ENCODE assay signal across 24 cellular contexts in the genomic region with DNA sequence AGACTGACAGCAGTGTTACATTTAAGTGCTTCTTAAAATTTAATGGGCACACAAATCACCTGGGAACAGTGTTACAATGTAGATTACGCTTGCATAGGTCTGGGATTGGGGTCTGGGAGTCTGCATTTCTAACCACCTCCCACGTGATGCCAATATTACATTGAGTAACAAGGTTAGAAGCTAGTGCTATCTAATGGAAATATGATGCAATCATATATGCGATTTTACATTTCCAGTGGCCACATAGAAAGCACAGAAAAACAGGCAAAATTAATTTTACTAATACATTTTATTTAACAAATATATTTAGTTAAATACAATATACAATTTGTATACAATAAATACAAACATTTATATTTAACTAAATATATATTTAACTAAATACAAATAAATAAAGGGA. TPM values are rescaled to one million over a fixed set of nuclear protein-coding genes. Genes with fewer than 3 reads are reported as not detected.
"Had no signal": no experiment of that assay in that cellular context is flagged by ENCODE, and none has a peak within 500 bp of the region (broad histone marks: within the 10 kb centered on the region; RNA-seq: fewer than 3 reads in every experiment).

No MANE protein-coding gene starts in this region.

- H3K79me2 ChIP-seq: hepatocyte had no signal

- H3K4me3 ChIP-seq: hepatocyte, left ventricle myocardium inferior, lung, ovary, right atrium auricular region, skin epidermis, suprapubic skin, thoracic aorta, tibial artery, upper lobe of right lung had no signal

- DNase-seq: islet precursor cell; left ventricle myocardium inferior; mesendoderm; naive thymus-derived CD4-positive, alpha-beta T cell; ovary; stimulated activated CD4-positive, alpha-beta T cell treated with anti-CD3 and anti-CD28 coated beads, Interleukin-12 subunit alpha, Interleukin-12 subunit beta, amount 100 ng/mL, for 4 hours; stimulated activated CD4-positive, alpha-beta T cell treated with anti-CD3 and anti-CD28 coated beads, Interleukin-15, amount 100 ng/mL, for 24 hours; stimulated activated CD4-positive, alpha-beta T cell treated with anti-CD3 and anti-CD28 coated beads, Interleukin-2, amount 100 ng/mL, for 24 hours; stimulated activated CD4-positive, alpha-beta T cell treated with anti-CD3 and anti-CD28 coated beads, Interleukin-4, amount 100 ng/mL, for 1 hour; stimulated activated naive B cell treated with anti-CD40 and anti-IgM and Interleukin-4, amounts not matched to agents 10 μg/mL and 1 μg/mL and 100 μg/mL, for 72 hours; stimulated activated naive CD8-positive, alpha-beta T cell treated with anti-CD3 and anti-CD28 coated beads, Interleukin-15, Interleukin-2, amounts not matched to agents 100 U/mL and 50 U/mL, for 24 hours; tibial artery; trophoblast cell; upper lobe of right lung had no signal

- H3K27ac ChIP-seq: hepatocyte, left ventricle myocardium inferior, ovary, right atrium auricular region, skin epidermis, suprapubic skin, thoracic aorta, tibial artery, upper lobe of right lung had no signal

- H3K4me2 ChIP-seq: hepatocyte had no signal

- H2AFZ ChIP-seq: hepatocyte had no signal

- FAIRE-seq: urothelium cell line had no signal

- H3K36me3 ChIP-seq: ovary, right atrium auricular region, suprapubic skin, thoracic aorta, tibial artery, upper lobe of right lung had no signal

- H3K4me1 ChIP-seq: left ventricle myocardium inferior, right atrium auricular region, suprapubic skin, tibial artery, upper lobe of right lung had no signal

- H3K27me3 ChIP-seq: hepatocyte, ovary, right atrium auricular region, suprapubic skin, tibial artery, upper lobe of right lung had no signal

- H3K9me3 ChIP-seq: left ventricle myocardium inferior, ovary, right atrium auricular region, suprapubic skin, thoracic aorta, tibial artery, upper lobe of right lung had no signal

- ATAC-seq: naive thymus-derived CD4-positive, alpha-beta T cell; natural killer cell treated with Interleukin-12 subunit alpha and Interleukin-12 subunit beta and Interleukin-15 and Interleukin-18, amount 100 ng/mL, for 72 hours; sciatic nerve; stimulated activated naive B cell treated with anti-CD40 and anti-IgM and Interleukin-4, amounts not matched to agents 10 μg/mL and 1 μg/mL and 100 μg/mL, for 72 hours; stimulated activated naive CD8-positive, alpha-beta T cell treated with anti-CD3 and anti-CD28 coated beads, Interleukin-15, Interleukin-2, amounts not matched to agents 100 U/mL and 50 U/mL, for 24 hours; upper lobe of right lung had no signal

RNA-seq across cellular contexts. Expression of a gene that starts 53.7 kb away (rescaled TPM):
- total RNA-seq: natural killer cell treated with Interleukin-12 subunit alpha and Interleukin-12 subunit beta and Interleukin-15 and Interleukin-18, amount 100 ng/mL, for 72 hours; pulmonary artery endothelial cell had no signal
- polyA plus RNA-seq: naive thymus-derived CD4-positive, alpha-beta T cell had no signal
